Comparison of ENCODE assay signal across 9 cellular contexts in the genomic region with DNA sequence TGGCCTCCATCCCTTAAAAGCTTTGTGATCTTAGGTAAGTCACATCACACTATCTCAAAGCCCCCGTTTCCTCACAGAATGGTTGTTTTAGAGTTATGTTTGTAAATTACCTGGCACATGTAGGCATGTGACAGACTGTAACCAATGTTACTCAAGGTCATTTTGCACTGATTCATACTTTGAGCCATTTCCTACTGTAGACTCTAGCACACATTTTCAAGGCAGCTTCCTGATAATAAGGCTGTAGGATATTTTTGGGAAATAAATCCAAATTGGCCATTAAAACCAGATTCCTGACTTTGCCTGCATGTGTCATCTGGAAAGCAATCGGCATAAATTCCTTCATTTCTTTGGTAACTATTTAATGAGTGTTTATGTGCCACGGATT. TPM values are rescaled to one million over a fixed set of nuclear protein-coding genes. Genes with fewer than 3 reads are reported as not detected.
A peak's percentile ranks its signal among the peaks of the same experiment; 100 is the strongest.
DNase-seq lines count a peak whose midpoint lies in the region; ATAC-seq and TF ChIP-seq lines count a peak whose summit lies in the region.
"Had no signal": no experiment of that assay in that cellular context is flagged by ENCODE, and none has a peak within 500 bp of the region (broad histone marks: within the 10 kb centered on the region; RNA-seq: fewer than 3 reads in every experiment).

No MANE protein-coding gene starts in this region.

- H3K27ac ChIP-seq in tibial artery: no peak overlapping the region

- H3K9me3 ChIP-seq in tibial artery: no peaks in the 10 kb centered on the region

- POLR2A ChIA-PET in activated CD8-positive, alpha-beta T cell treated with anti-CD3 and anti-CD28 coated beads, Interleukin-2, amount 10 ng/mL, durations not matched to agents 7 days and 5 days (lab: Charles Lee): interaction anchor here (1.0 to 10.6 kb wide), 6 partner anchors 8 to 184 kb away, joined by 3 to 82 read pairs (median 4); a partner anchor contains a TSS

- intact Hi-C loops in tibial artery (cut with DNase I; ENCODE audit: low total_unique reads) (no loop called here), sciatic nerve (cut with DNase I) (no loop called here)

- peak overlapping the region; percentile 78 for H3K27ac Mint-ChIP-seq in activated CD8-positive, alpha-beta T cell treated with anti-CD3 and anti-CD28 coated beads, Interleukin-2, amount 10 ng/mL, durations not matched to agents 7 days and 5 days

- H3K27me3 ChIP-seq in tibial artery: no peaks in the 10 kb centered on the region

- CTCF ChIA-PET in activated CD8-positive, alpha-beta T cell treated with anti-CD3 and anti-CD28 coated beads, Interleukin-2, amount 10 ng/mL, durations not matched to agents 7 days and 5 days (lab: Charles Lee): interaction anchor here (0.7 to 4.3 kb wide), 5 partner anchors 9 to 109 kb away, joined by 3 to 28 read pairs (median 3); a partner anchor contains a TSS

- no peak for ATAC-seq in activated T-cell treated with anti-CD3 and anti-CD28 coated beads, Interleukin-2, amount 50 U/mL, for 4 hours
- no peak for ATAC-seq in activated CD8-positive, alpha-beta T cell treated with anti-CD3 and anti-CD28 coated beads, Interleukin-2, amount 10 ng/mL, durations not matched to agents 7 days and 5 days
- no peak for ATAC-seq in HG02571 (IDR thresholded peaks at IDR 0.05; ENCODE audit: unreplicated experiment)
- ATAC-seq in sciatic nerve: no peak
- no peak for ATAC-seq in HG03439 (IDR thresholded peaks at IDR 0.05; ENCODE audit: unreplicated experiment)

- H3K4me3 ChIP-seq in iPS-11a (ENCODE audit: low read depth, low read length): peak overlapping the region; percentile 96
- peak overlapping the region; percentile 71 to 87 for H3K4me3 ChIP-seq in tibial artery

- no peaks in the 10 kb centered on the region for H3K27me3 Mint-ChIP-seq in activated T-cell treated with anti-CD3 and anti-CD28 coated beads, Interleukin-2, amount 50 U/mL, for 4 hours (ENCODE audit: low read depth)
- no peaks in the 10 kb centered on the region for H3K27me3 Mint-ChIP-seq in activated CD8-positive, alpha-beta T cell treated with anti-CD3 and anti-CD28 coated beads, Interleukin-2, amount 10 ng/mL, durations not matched to agents 7 days and 5 days (ENCODE audit: low read depth)

- peaks cover 0 to 39% (median 25%) of the 10 kb centered on the region in 4 donors for H3K4me1 ChIP-seq in tibial artery

- H3K9me3 Mint-ChIP-seq in activated T-cell treated with anti-CD3 and anti-CD28 coated beads, Interleukin-2, amount 50 U/mL, for 4 hours: no peaks in the 10 kb centered on the region
- no peaks in the 10 kb centered on the region for H3K9me3 Mint-ChIP-seq in activated CD8-positive, alpha-beta T cell treated with anti-CD3 and anti-CD28 coated beads, Interleukin-2, amount 10 ng/mL, durations not matched to agents 7 days and 5 days (ENCODE audit: insufficient read depth)

- no peak for TF ChIP-seq CTCF in tibial artery (IDR thresholded peaks at IDR 0.05)

- peaks cover 73% of the 10 kb centered on the region for H3K4me1 Mint-ChIP-seq in activated T-cell treated with anti-CD3 and anti-CD28 coated beads, Interleukin-2, amount 50 U/mL, for 4 hours (ENCODE audit: low read depth)
- peaks cover 73% of the 10 kb centered on the region for H3K4me1 Mint-ChIP-seq in activated CD8-positive, alpha-beta T cell treated with anti-CD3 and anti-CD28 coated beads, Interleukin-2, amount 10 ng/mL, durations not matched to agents 7 days and 5 days (ENCODE audit: low read depth)

- H3K36me3 Mint-ChIP-seq in activated T-cell treated with anti-CD3 and anti-CD28 coated beads, Interleukin-2, amount 50 U/mL, for 4 hours (ENCODE audit: insufficient read depth): peaks cover 14% of the 10 kb centered on the region
- peaks cover 40% of the 10 kb centered on the region for H3K36me3 Mint-ChIP-seq in activated CD8-positive, alpha-beta T cell treated with anti-CD3 and anti-CD28 coated beads, Interleukin-2, amount 10 ng/mL, durations not matched to agents 7 days and 5 days (ENCODE audit: low read depth)

- H3K36me3 ChIP-seq in tibial artery: no peaks in the 10 kb centered on the region

- H3K4me3 Mint-ChIP-seq in activated T-cell treated with anti-CD3 and anti-CD28 coated beads, Interleukin-2, amount 50 U/mL, for 4 hours: peak overlapping the region; percentile 93
- H3K4me3 Mint-ChIP-seq in activated CD8-positive, alpha-beta T cell treated with anti-CD3 and anti-CD28 coated beads, Interleukin-2, amount 10 ng/mL, durations not matched to agents 7 days and 5 days: peak overlapping the region; percentile 81

- DNase-seq in activated T-cell treated with anti-CD3 and anti-CD28 coated beads, Interleukin-2, amount 50 U/mL, for 4 hours: no peak
- DNase-seq in activated T-cell treated with anti-CD3 and anti-CD28 coated beads, Interleukin-2, amount 50 U/mL, for 48 hours: no peak
- no peak for DNase-seq in activated CD8-positive, alpha-beta T cell treated with anti-CD3 and anti-CD28 coated beads, Interleukin-2, amount 10 ng/mL, durations not matched to agents 7 days and 5 days
- DNase-seq in tibial artery: no peak
- DNase-seq in sciatic nerve (ENCODE audit: low spot score): no peak
- DNase-seq: activated CD8-positive, alpha-beta memory T cell treated with anti-CD3 and anti-CD28 coated beads for 24 hours had no signal

RNA-seq across cellular contexts. Expression of a gene that starts 2.2 kb away (rescaled TPM):
- total RNA-seq in activated T-cell treated with anti-CD3 and anti-CD28 coated beads, Interleukin-2, amount 50 U/mL, for 4 hours: 10 to 100 TPM; 70.4 to 90.8 (median 74.6) TPM
- 10 to 100 TPM; 61.0 to 64.6 TPM for total RNA-seq in activated CD8-positive, alpha-beta T cell treated with anti-CD3 and anti-CD28 coated beads, Interleukin-2, amount 10 ng/mL, durations not matched to agents 7 days and 5 days
- total RNA-seq in sciatic nerve: 52.2 TPM
